1 cellular context compared by ENCODE assay signal in the genomic region with DNA sequence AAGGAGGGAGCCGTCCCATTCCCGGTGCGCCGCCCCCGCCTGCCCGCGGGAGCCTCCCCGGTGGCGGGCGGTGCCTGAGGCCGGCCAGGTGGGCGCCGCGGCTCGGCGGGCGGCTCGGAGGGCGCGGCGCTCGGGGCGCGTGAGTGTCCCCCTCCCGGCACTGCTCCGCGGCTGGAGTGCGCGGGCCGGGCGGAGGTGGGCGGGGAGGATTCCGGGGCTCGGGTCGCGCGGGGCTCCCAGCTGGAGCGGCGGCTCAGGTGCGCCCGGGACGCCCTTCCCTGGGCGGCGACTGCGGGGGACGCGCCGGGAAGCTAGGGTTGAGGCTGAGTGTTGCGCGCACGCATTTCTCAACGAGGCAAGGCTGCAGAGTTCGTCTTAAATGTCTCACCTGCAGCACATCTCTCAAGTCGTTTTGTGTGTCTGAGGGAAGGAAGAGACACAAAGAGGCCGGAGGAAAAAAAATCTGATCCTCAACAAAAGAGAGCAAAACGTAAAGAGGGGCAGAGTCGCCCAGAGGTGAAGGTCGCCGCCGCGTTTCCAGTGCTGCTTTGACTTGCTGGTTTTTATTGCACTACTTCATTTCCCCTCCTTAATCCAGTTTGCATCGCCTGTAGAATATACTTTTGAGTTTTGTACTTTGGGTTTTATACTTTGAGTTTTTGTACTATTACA.
TF ChIP-seq lines count a peak whose summit lies in the region.

No MANE protein-coding gene starts in this region.

TF ChIP-seq in HepG2, 621 proteins besides CTCF, POLR2A, EP300 and RAD21 (continued from another document):
- TF ChIP-seq PAXIP1 (CRISPR knock-in tag; conservative IDR thresholded peaks at IDR 0.05) (no peak), HDAC6 (IDR thresholded peaks at IDR 0.05; ENCODE audit: low read depth, low read length) (no peak), TMF1 (CRISPR knock-in tag; IDR thresholded peaks at IDR 0.05; ENCODE audit: low read depth) (no peak), AKAP8 (CRISPR knock-in tag; IDR thresholded peaks at IDR 0.05) (no peak), ZNF557 (CRISPR knock-in tag; IDR thresholded peaks at IDR 0.05) (no peak), ZNF792 (CRISPR knock-in tag; IDR thresholded peaks at IDR 0.05) (no peak), ZNF609 (CRISPR knock-in tag; IDR thresholded peaks at IDR 0.05; ENCODE audit: borderline replicate concordance) (no peak)
- TF ChIP-seq, protein P1, sequence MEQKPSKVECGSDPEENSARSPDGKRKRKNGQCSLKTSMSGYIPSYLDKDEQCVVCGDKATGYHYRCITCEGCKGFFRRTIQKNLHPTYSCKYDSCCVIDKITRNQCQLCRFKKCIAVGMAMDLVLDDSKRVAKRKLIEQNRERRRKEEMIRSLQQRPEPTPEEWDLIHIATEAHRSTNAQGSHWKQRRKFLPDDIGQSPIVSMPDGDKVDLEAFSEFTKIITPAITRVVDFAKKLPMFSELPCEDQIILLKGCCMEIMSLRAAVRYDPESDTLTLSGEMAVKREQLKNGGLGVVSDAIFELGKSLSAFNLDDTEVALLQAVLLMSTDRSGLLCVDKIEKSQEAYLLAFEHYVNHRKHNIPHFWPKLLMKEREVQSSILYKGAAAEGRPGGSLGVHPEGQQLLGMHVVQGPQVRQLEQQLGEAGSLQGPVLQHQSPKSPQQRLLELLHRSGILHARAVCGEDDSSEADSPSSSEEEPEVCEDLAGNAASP (CRISPR knock-in tag; IDR thresholded peaks at IDR 0.05; ENCODE audit: borderline replicate concordance), result no peak
